Comparison of ENCODE assay signal across 32 cellular contexts in the genomic region with DNA sequence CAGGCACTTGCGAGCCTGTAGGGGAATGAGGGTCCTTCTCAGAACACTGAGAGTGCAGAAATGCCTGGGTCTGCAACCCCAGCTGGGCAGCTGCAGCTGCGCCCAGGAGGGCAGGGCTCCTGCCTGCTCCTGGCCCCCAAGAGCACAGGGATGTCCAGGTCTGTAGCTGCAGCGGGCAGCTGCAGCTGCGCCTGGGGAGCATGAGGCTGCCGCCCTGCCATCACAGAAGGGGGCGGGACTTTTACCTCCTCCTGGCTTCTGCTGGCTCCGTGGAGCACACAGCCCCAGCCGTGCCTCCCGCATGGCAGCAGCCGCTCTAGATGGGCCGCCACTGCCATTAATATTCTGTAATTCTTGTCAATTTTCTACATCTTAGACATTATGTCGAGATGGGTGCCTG. TPM values are rescaled to one million over a fixed set of nuclear protein-coding genes. Genes with fewer than 3 reads are reported as not detected.
"Had no signal": no experiment of that assay in that cellular context is flagged by ENCODE, and none has a peak within 500 bp of the region (broad histone marks: within the 10 kb centered on the region; RNA-seq: fewer than 3 reads in every experiment).

No MANE protein-coding gene starts in this region.

- H3K9me3 ChIP-seq: ascending aorta, Peyer's patch had no signal

- H3K4me3 ChIP-seq: ascending aorta, cardiac muscle cell, Peyer's patch, SK-N-MC had no signal

- H3K4me2 ChIP-seq: KMS-11 had no signal

- H3K27ac ChIP-seq: ascending aorta, cardiac muscle cell, KMS-11, Peyer's patch, SK-N-MC, WERI-Rb-1 had no signal

- H3K4me1 ChIP-seq: ascending aorta, Peyer's patch had no signal

- DNase-seq: activated CD4-positive, alpha-beta T cell treated with anti-CD3 and anti-CD28 coated beads, Interleukin-2, amount 10 ng/mL, durations not matched to agents 24 days and 14 days; activated CD4-positive, alpha-beta T cell treated with anti-CD3 and anti-CD28 coated beads, Interleukin-2, amount 50 U/mL, for 4 hours; activated CD8-positive, alpha-beta T cell treated with anti-CD3 and anti-CD28 coated beads for 36 hours; activated effector memory CD4-positive, alpha-beta T cell treated with anti-CD3 and anti-CD28 coated beads, Interleukin-2, amount 50 U/mL, for 16 hours; activated naive CD4-positive, alpha-beta T cell treated with Interleukin-2 at 50 U/mL for 16 hours; activated naive CD8-positive, alpha-beta T cell treated with anti-CD3 and anti-CD28 coated beads, Interleukin-2, amount 10 ng/mL, durations not matched to agents 7 days and 5 days; activated T-cell treated with anti-CD3 and anti-CD28 coated beads, Interleukin-2, amount 50 U/mL, for 1 hour; activated T-cell treated with anti-CD3 and anti-CD28 coated beads, Interleukin-2, amount 50 U/mL, for 72 hours; amygdala; MM.1S; NCI-H1092; NCI-H1436 treated with DMSO at 0.1 percent for 48 hours; NCI-H1694 treated with DMSO at 0.1 percent for 48 hours; NCI-H2081; NCI-H2171 treated with DMSO at 0.1 percent for 48 hours; NCI-H345; NCI-H524 treated with DMSO at 0.1 percent for 48 hours; Peyer's patch; RPMI8226; T1000; WERI-Rb-1 had no signal

- ATAC-seq: activated CD8-positive, alpha-beta T cell treated with anti-CD3 and anti-CD28 coated beads for 36 hours; activated T-cell treated with anti-CD3 and anti-CD28 coated beads, Interleukin-2, amount 50 U/mL, for 72 hours; activated T-helper 17 cell treated with anti-CD3 and anti-CD28 coated beads, Interleukin-2, amount 50 U/mL, for 72 hours had no signal

- H3K9ac ChIP-seq: KMS-11 had no signal

- H3K36me3 ChIP-seq: ascending aorta, cardiac muscle cell, Peyer's patch, WERI-Rb-1 had no signal

- H3K27me3 ChIP-seq: ascending aorta, cardiac muscle cell, Peyer's patch had no signal

RNA-seq across cellular contexts. Expression of a gene that starts 17.8 kb away (rescaled TPM):
- total RNA-seq: activated CD4-positive, alpha-beta T cell treated with anti-CD3 and anti-CD28 coated beads, Interleukin-2, amount 10 ng/mL, durations not matched to agents 24 days and 14 days; activated CD8-positive, alpha-beta memory T cell treated with anti-CD3 and anti-CD28 coated beads for 36 hours; activated CD8-positive, alpha-beta T cell treated with anti-CD3 and anti-CD28 coated beads for 36 hours; activated naive CD8-positive, alpha-beta T cell treated with anti-CD3 and anti-CD28 coated beads, Interleukin-2, amount 10 ng/mL, durations not matched to agents 7 days and 5 days; activated T-cell treated with anti-CD3 and anti-CD28 coated beads, Interleukin-2, amount 50 U/mL, for 72 hours; activated T-helper 17 cell treated with anti-CD3 and anti-CD28 coated beads, Interleukin-2, amount 50 U/mL, for 72 hours; ascending aorta; cardiac muscle cell; chondrocyte; LHCN-M2; NCI-H460; Peyer's patch; T-helper 1 cell treated with Interleukin-12 subunit alpha and Interleukin-12 subunit beta and Interleukin-4 antibody, amounts not matched to agents 30 ng/mL and 1 ng/mL, for 36 hours; T-helper 2 cell treated with Interferon-gamma antibody and Interleukin-4, amounts not matched to agents 100 ng/mL and 5 ng/mL, for 36 hours had no signal
- polyA plus RNA-seq: cardiac muscle cell had no signal
